ENCODE assay signal across 8 cellular contexts in the genomic region with DNA sequence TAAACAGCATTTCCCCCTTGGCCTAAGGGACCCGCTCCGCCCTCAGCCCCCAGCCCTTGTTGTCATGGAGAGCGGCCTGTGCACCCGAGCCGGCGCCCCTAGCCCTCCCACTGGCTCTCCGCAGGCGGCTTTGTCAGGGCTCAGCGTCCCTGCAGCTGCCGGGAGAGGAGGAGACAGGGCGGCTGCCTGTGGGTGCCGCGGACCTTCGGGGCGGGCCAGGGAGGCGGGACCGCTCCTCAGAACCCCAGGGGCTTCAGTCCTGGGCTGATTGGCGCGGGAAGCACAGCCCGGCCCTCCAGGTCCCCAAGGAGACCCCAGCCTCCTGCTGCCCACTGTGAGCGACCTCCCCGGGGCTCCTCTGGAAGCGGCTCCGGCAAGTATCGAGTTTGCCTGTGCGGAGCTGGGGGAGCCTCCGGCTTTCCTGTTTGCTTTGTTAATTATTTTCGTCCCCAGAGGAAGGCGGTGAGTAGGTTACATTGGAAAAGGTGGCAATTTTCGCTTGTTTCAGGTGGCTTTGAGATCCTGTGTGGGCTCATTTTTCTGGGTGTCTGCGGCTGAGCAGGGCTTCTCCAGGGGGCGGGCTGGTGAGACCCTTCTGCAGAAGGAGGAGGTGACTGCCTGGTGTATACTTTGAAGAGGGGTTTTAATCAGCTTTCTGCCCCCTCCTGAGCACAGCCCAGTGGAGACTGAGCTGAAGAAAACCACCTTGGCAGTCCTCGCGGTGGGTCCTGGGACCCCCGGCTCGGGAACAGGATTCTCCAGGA. TPM values are rescaled to one million over a fixed set of nuclear protein-coding genes. Genes with fewer than 3 reads are reported as not detected.
A peak's percentile ranks its signal among the peaks of the same experiment; 100 is the strongest.
DNase-seq lines count a peak whose midpoint lies in the region; ATAC-seq and TF ChIP-seq lines count a peak whose summit lies in the region.

A gene with protein sequence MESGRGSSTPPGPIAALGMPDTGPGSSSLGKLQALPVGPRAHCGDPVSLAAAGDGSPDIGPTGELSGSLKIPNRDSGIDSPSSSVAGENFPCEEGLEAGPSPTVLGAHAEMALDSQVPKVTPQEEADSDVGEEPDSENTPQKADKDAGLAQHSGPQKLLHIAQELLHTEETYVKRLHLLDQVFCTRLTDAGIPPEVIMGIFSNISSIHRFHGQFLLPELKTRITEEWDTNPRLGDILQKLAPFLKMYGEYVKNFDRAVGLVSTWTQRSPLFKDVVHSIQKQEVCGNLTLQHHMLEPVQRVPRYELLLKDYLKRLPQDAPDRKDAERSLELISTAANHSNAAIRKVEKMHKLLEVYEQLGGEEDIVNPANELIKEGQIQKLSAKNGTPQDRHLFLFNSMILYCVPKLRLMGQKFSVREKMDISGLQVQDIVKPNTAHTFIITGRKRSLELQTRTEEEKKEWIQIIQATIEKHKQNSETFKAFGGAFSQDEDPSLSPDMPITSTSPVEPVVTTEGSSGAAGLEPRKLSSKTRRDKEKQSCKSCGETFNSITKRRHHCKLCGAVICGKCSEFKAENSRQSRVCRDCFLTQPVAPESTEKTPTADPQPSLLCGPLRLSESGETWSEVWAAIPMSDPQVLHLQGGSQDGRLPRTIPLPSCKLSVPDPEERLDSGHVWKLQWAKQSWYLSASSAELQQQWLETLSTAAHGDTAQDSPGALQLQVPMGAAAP (plus strand): TSS at position 256 of the 764 bp plus-strand sequence. CDS start 28,734 bp downstream, outside the sequence.

- no peaks in the 10 kb centered on the region for H3K9me3 ChIP-seq in CD4-positive, alpha-beta T cell (ENCODE audit: control insufficient read depth, low read length)
- no peaks in the 10 kb centered on the region for H3K9me3 ChIP-seq in upper lobe of left lung

- TF ChIP-seq CTCF in CD4-positive, alpha-beta T cell (IDR thresholded peaks at IDR 0.05) = no peak
- TF ChIP-seq CTCF in endothelial cell (IDR thresholded peaks at IDR 0.05; ENCODE audit: unreplicated experiment) = no peak
- no peak for TF ChIP-seq CTCF in upper lobe of left lung (IDR thresholded peaks at IDR 0.05)

- POLR2A ChIA-PET in CD4-positive, alpha-beta T cell (lab: Charles Lee) = interaction anchor here (0.6 to 2.7 kb wide), 9 partner anchors 9 to 117 kb away, joined by 3 to 19 read pairs (median 4); no protein-coding TSS in a partner anchor

- peaks cover 4 to 14% (median 10%) of the 10 kb centered on the region in 4 donors for H3K4me1 ChIP-seq in upper lobe of left lung

- peak within 1 kb of the TSS; percentile 98 for H3K27ac Mint-ChIP-seq in CD4-positive, alpha-beta T cell
- H3K27ac Mint-ChIP-seq in activated CD4-positive, alpha-beta T cell treated with anti-CD3 and anti-CD28 coated beads, Interleukin-2, amount 10 ng/mL, durations not matched to agents 24 days and 14 days = peak within 1 kb of the TSS; percentile 49
- no peak within 1 kb of the TSS for H3K27ac Mint-ChIP-seq in endothelial cell (ENCODE audit: unreplicated experiment)

- intact Hi-C loops in CD4-positive, alpha-beta T cell (cut with DNase I, micrococcal nuclease) = no loop called here
- intact Hi-C loops in activated CD4-positive, alpha-beta T cell treated with anti-CD3 and anti-CD28 coated beads, Interleukin-2, amount 10 ng/mL, durations not matched to agents 24 days and 14 days (cut with micrococcal nuclease) = no loop called here

- peak in 5 of 10 experiments; percentile 22 to 55 (median 44) for DNase-seq in CD4-positive, alpha-beta T cell
- DNase-seq in NCI-H146 (lab: John Stamatoyannopoulos, UW) (peak; percentile 88), endothelial cell (ENCODE audit: low spot score) (peak; percentile 34), myocyte (ENCODE audit: low read depth) (peak; percentile 44), upper lobe of left lung (peak; percentile 37 to 88), NCI-H187 treated with DMSO at 0.1 percent for 48 hours (lab: John Stamatoyannopoulos, UW) (no peak), SKM-1 treated with dmso at 0.1 percent for 144 hours (lab: John Stamatoyannopoulos, UW; ENCODE audit: unreplicated experiment) (no peak)
- DNase-seq in activated CD4-positive, alpha-beta T cell treated with anti-CD3 and anti-CD28 coated beads, Interleukin-2, amount 10 ng/mL, durations not matched to agents 24 days and 14 days = peak; percentile 85

- no peak for TF ChIP-seq EP300 in upper lobe of left lung (IDR thresholded peaks at IDR 0.05)

- H3K36me3 Mint-ChIP-seq in CD4-positive, alpha-beta T cell (ENCODE audit: low read depth) = peaks cover 13% of the 10 kb centered on the region
- peaks cover 2% of the 10 kb centered on the region for H3K36me3 Mint-ChIP-seq in activated CD4-positive, alpha-beta T cell treated with anti-CD3 and anti-CD28 coated beads, Interleukin-2, amount 10 ng/mL, durations not matched to agents 24 days and 14 days (ENCODE audit: low read depth)
- peaks cover 12% of the 10 kb centered on the region for H3K36me3 Mint-ChIP-seq in endothelial cell (ENCODE audit: low read depth, unreplicated experiment)

- H3K27me3 ChIP-seq in CD4-positive, alpha-beta T cell (ENCODE audit: control insufficient read depth, insufficient read depth, low read length) = no peaks in the 10 kb centered on the region
- peaks cover 0 to 3% (median 0%) of the 10 kb centered on the region in 4 donors for H3K27me3 ChIP-seq in upper lobe of left lung

- H3K36me3 ChIP-seq in upper lobe of left lung = no peaks in the 10 kb centered on the region

- TF ChIP-seq POLR2A in upper lobe of left lung (IDR thresholded peaks at IDR 0.05) = no peak

- 6% methylated on average over 9 to 34 of the region's 36 CpGs for WGBS in upper lobe of left lung, 2 donors

- peak within 1 kb of the TSS; percentile 53 for H3K27ac ChIP-seq in CD4-positive, alpha-beta T cell (ENCODE audit: low read depth, low read length)
- peak within 1 kb of the TSS in 3 of 4 donors; percentile 46 to 64 (median 48) for H3K27ac ChIP-seq in upper lobe of left lung

- CTCF ChIA-PET in CD4-positive, alpha-beta T cell (lab: Charles Lee) = interaction anchor here (1.9 kb wide), 1 partner anchor 16 kb away, joined by 4 read pairs; no protein-coding TSS in a partner anchor

- H3K4me1 Mint-ChIP-seq in CD4-positive, alpha-beta T cell (ENCODE audit: low read depth) = peaks cover 70% of the 10 kb centered on the region
- peaks cover 16% of the 10 kb centered on the region for H3K4me1 Mint-ChIP-seq in activated CD4-positive, alpha-beta T cell treated with anti-CD3 and anti-CD28 coated beads, Interleukin-2, amount 10 ng/mL, durations not matched to agents 24 days and 14 days
- peaks cover 5% of the 10 kb centered on the region for H3K4me1 Mint-ChIP-seq in endothelial cell (ENCODE audit: unreplicated experiment)

- H3K4me3 Mint-ChIP-seq in CD4-positive, alpha-beta T cell = peak within 1 kb of the TSS; percentile 99
- peak within 1 kb of the TSS; percentile 88 for H3K4me3 Mint-ChIP-seq in activated CD4-positive, alpha-beta T cell treated with anti-CD3 and anti-CD28 coated beads, Interleukin-2, amount 10 ng/mL, durations not matched to agents 24 days and 14 days
- peak within 1 kb of the TSS; percentile 78 for H3K4me3 Mint-ChIP-seq in endothelial cell (ENCODE audit: unreplicated experiment)

- H3K9me3 Mint-ChIP-seq in CD4-positive, alpha-beta T cell = no peaks in the 10 kb centered on the region
- no peaks in the 10 kb centered on the region for H3K9me3 Mint-ChIP-seq in activated CD4-positive, alpha-beta T cell treated with anti-CD3 and anti-CD28 coated beads, Interleukin-2, amount 10 ng/mL, durations not matched to agents 24 days and 14 days
- H3K9me3 Mint-ChIP-seq in endothelial cell (ENCODE audit: unreplicated experiment) = no peaks in the 10 kb centered on the region

- no peaks in the 10 kb centered on the region for H3K27me3 Mint-ChIP-seq in CD4-positive, alpha-beta T cell
- H3K27me3 Mint-ChIP-seq in activated CD4-positive, alpha-beta T cell treated with anti-CD3 and anti-CD28 coated beads, Interleukin-2, amount 10 ng/mL, durations not matched to agents 24 days and 14 days = peaks cover 14% of the 10 kb centered on the region
- H3K27me3 Mint-ChIP-seq in endothelial cell (ENCODE audit: unreplicated experiment) = peaks cover 6% of the 10 kb centered on the region

- peak; percentile 78 for ATAC-seq in CD4-positive, alpha-beta T cell (ENCODE audit: poor library complexity)
- ATAC-seq in upper lobe of left lung (ENCODE audit: low FRiP score in 2 of 2) = peak; percentile 56 to 65

- H3K4me3 ChIP-seq in upper lobe of left lung = peak within 1 kb of the TSS; percentile 12 to 62 (median 48)

RNA-seq across cellular contexts. Expression of the gene that starts here (rescaled TPM):
- 10 to 100 TPM; 91.0 to 95.7 TPM for total RNA-seq in CD4-positive, alpha-beta T cell
- 39.5 and 39.7 TPM in 2 replicates for total RNA-seq in activated CD4-positive, alpha-beta T cell treated with anti-CD3 and anti-CD28 coated beads, Interleukin-2, amount 10 ng/mL, durations not matched to agents 24 days and 14 days
- 1.1 TPM for total RNA-seq in endothelial cell (ENCODE audit: unreplicated experiment)
- total RNA-seq in myocyte = 0.86 and 0.88 TPM in 2 replicates
- 0.13 TPM for polyA plus RNA-seq in myocyte (2012)
- total RNA-seq in upper lobe of left lung = 10 to 100 TPM; 14.0 to 45.1 (median 22.3) TPM

Comparison
In these comparisons a context has a peak if more than half of its experiments do, and no peak if none do; other contexts are left out.
1. Peak in DNase-seq in myocyte; RNA of the gene not detected or under 1 TPM.
2. DNase-seq: peak in NCI-H146 (single experiment), activated CD4-positive, alpha-beta T cell treated with anti-CD3 and anti-CD28 coated beads, Interleukin-2, amount 10 ng/mL, durations not matched to agents 24 days and 14 days (single experiment), endothelial cell (single experiment) and upper lobe of left lung (2 of 2); none in NCI-H187 treated with DMSO at 0.1 percent for 48 hours (single experiment) and SKM-1 treated with dmso at 0.1 percent for 144 hours (single experiment).
3. Peak in every context shown above with its lines, with median percentiles within 50 percentile points of each other: H3K4me3 Mint-ChIP-seq.